In the genomic region with DNA sequence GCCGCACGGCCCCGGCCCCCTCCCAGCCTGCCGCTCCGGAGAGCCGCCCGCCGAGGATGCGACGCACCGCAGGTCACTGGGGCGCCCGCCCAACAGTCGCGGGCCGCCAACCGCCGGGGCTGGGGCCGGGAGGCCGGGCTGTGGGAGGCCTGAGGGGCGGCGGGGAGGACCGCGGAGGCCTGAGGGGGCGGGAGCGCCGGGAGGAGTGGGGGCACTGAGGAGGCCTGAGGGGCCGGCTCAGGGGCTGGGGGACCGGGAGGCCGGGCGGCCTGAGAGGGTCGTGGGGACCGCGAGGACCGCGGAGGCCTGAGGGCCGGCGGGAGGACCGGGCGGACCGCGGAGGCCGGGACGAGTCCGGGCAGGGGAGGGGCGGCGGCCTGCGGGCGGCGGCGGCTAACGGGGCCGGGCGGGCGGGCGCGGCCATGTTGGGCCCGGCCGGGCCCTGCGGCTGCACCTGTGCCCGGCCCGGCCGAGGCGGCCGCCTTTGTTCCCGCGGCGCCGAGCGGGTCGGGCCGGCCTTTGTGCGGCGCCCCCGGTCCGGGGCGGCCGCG, we compare ENCODE assay signal across 8 cellular contexts. TPM values are rescaled to one million over a fixed set of nuclear protein-coding genes. Genes with fewer than 3 reads are reported as not detected.
DNase-seq lines count a peak whose midpoint lies in the region; TF ChIP-seq lines count a peak whose summit lies in the region.

No MANE protein-coding gene starts in this region.

- H3K9me3 ChIP-seq in HAP-1 (no peaks in the 10 kb centered on the region), OCI-LY1 (ENCODE audit: low read length) (no peaks in the 10 kb centered on the region), esophagus muscularis mucosa (no peaks in the 10 kb centered on the region), ovary (no peaks in the 10 kb centered on the region)

- peaks cover 44% of the 10 kb centered on the region for H3K79me2 ChIP-seq in OCI-LY1 (ENCODE audit: insufficient read depth, low read length)

- H3K9ac ChIP-seq in OCI-LY1 (ENCODE audit: low read length): peak overlapping the region; percentile 99

- H3K4me2 ChIP-seq in OCI-LY1 (ENCODE audit: low read length): peak overlapping the region; percentile 83

- TF ChIP-seq CTCF in OCI-LY1 (IDR thresholded peaks at IDR 0.05; ENCODE audit: low read length) (no peak), esophagus muscularis mucosa (IDR thresholded peaks at IDR 0.05) (no peak), ovary (IDR thresholded peaks at IDR 0.05) (no peak)

- in situ Hi-C loops in HAP-1 (cut with MboI; ENCODE audit: low sequenced_read_pairs): no loop called here

- H3K27ac ChIP-seq in OCI-LY1 (ENCODE audit: low read depth, low read length, poor library complexity, severe bottlenecking) (peak overlapping the region; percentile 56), esophagus muscularis mucosa (replicated peaks in 1 of 4) (peak overlapping the region; percentile 92 to 96 (median 96)), ovary (peak overlapping the region; percentile 79 to 89)

- H3K9me2 ChIP-seq in OCI-LY1 (ENCODE audit: low read depth, low read length): no peaks in the 10 kb centered on the region

- no peak overlapping the region for H2AFZ ChIP-seq in OCI-LY1 (ENCODE audit: low read length)

- H4K20me1 ChIP-seq in OCI-LY1 (ENCODE audit: insufficient read depth, low read length): no peaks in the 10 kb centered on the region; the same call in 1 of the 2 replicates

- TF ChIP-seq POLR2A in esophagus muscularis mucosa (IDR thresholded peaks at IDR 0.05; ENCODE audit: low read depth) (no peak), ovary (IDR thresholded peaks at IDR 0.05) (no peak)

- TF ChIP-seq EP300 in esophagus muscularis mucosa (IDR thresholded peaks at IDR 0.05): no peak
- TF ChIP-seq EP300 in ovary (IDR thresholded peaks at IDR 0.05): no peak

- WGBS in esophagus muscularis mucosa: no CpG with 5 or more reads among the region's 79 CpGs
- WGBS in ovary, 3 donors: 0 to 1% (median 1%) methylated on average over 14 to 77 of the region's 79 CpGs

- H3K27me3 ChIP-seq in HAP-1 (ENCODE audit: low read depth) (no peaks in the 10 kb centered on the region), OCI-LY1 (ENCODE audit: insufficient read depth, low read length) (no peaks in the 10 kb centered on the region), esophagus muscularis mucosa (peaks cover 0 to 12% (median 0%) of the 10 kb centered on the region in 4 donors), ovary (no peaks in the 10 kb centered on the region)

- H3K4me3 ChIP-seq in HAP-1 (peak overlapping the region; percentile 68), OCI-LY1 (ENCODE audit: low read depth, low read length, poor library complexity, severe bottlenecking) (peak overlapping the region; percentile 97), esophagus muscularis mucosa (peak overlapping the region; percentile 78 to 98 (median 92)), ovary (peak overlapping the region; percentile 95)

- DNase-seq in NCI-H1436 (lab: John Stamatoyannopoulos, UW) (peak; percentile 42), NCI-H1436 treated with DMSO at 0.1 percent for 48 hours (lab: John Stamatoyannopoulos, UW) (no peak), HAP-1 (ENCODE audit: low spot score in 2 of 2) (no peak), esophagus muscularis mucosa (ENCODE audit: extremely low spot score) (no peak), ovary (peak in 4 of 5 donors; percentile 26 to 64 (median 60)), NOMO-1 treated with DMSO at 0.1 percent for 48 hours (lab: John Stamatoyannopoulos, UW; ENCODE audit: unreplicated experiment) (no peak), Ammon's horn (ENCODE audit: low spot score) (no peak)

- H3K4me1 ChIP-seq in HAP-1 (peaks cover 28% of the 10 kb centered on the region), OCI-LY1 (ENCODE audit: insufficient read depth, low read length, severe bottlenecking) (peaks cover 34% of the 10 kb centered on the region), esophagus muscularis mucosa (peaks cover 12 to 33% (median 25%) of the 10 kb centered on the region in 4 donors), ovary (ENCODE audit: insufficient read depth) (no peaks in the 10 kb centered on the region)

- no peaks in the 10 kb centered on the region for H3F3A ChIP-seq in OCI-LY1 (ENCODE audit: insufficient read depth, low read length)

- intact Hi-C loops in esophagus muscularis mucosa (cut with DNase I) (no loop called here), ovary (cut with DNase I) (no loop called here)

- H3K36me3 ChIP-seq in HAP-1 (replicated peaks) (no peaks in the 10 kb centered on the region; the same call in none of the 2 replicates), OCI-LY1 (ENCODE audit: insufficient read depth, low read length) (no peaks in the 10 kb centered on the region), esophagus muscularis mucosa (no peaks in the 10 kb centered on the region), ovary (no peaks in the 10 kb centered on the region)

RNA-seq across cellular contexts. Expression of a gene that starts 0.4 kb away (rescaled TPM):
- total RNA-seq in esophagus muscularis mucosa (10 to 100 TPM; 31.8 to 44.2 (median 37.5) TPM), ovary (10 to 100 TPM; 18.5 to 41.9 (median 23.4) TPM)
- 10 to 100 TPM in 1 of 2 donors, 1 to 10 TPM in 1; 9.1 to 20.1 TPM for polyA plus RNA-seq in ovary

RNA-seq across cellular contexts. Expression of a gene that starts 15.6 kb away (rescaled TPM):
- 10 to 100 TPM; 23.7 to 34.7 (median 33.3) TPM for total RNA-seq in esophagus muscularis mucosa
- 10 to 100 TPM; 22.7 to 43.6 (median 31.0) TPM for total RNA-seq in ovary
- polyA plus RNA-seq in ovary: 10 to 100 TPM in 1 of 2 donors, 1 to 10 TPM in 1; 9.3 to 11.9 TPM

Comparison
In these comparisons a context has a peak if more than half of its experiments do, and no peak if none do; other contexts are left out.
1. DNase-seq: peak in NCI-H1436 (single experiment) and ovary (4 of 5); none in NCI-H1436 treated with DMSO at 0.1 percent for 48 hours (single experiment), HAP-1 (0 of 2), esophagus muscularis mucosa (single experiment), NOMO-1 treated with DMSO at 0.1 percent for 48 hours (single experiment) and Ammon's horn (single experiment).
2. Peak in every context shown above with its lines, with median percentiles within 50 percentile points of each other: H3K4me3 ChIP-seq and H3K27ac ChIP-seq.